Comparison of ENCODE assay signal across 8 cellular contexts in genomic region chr10:11043039-11043438, GRCh38. TPM values are rescaled to one million over a fixed set of nuclear protein-coding genes. Genes with fewer than 3 reads are reported as not detected.
"Had no signal": no experiment of that assay in that cellular context is flagged by ENCODE, and none has a peak within 500 bp of the region (broad histone marks: within the 10 kb centered on the region; RNA-seq: fewer than 3 reads in every experiment).

No MANE protein-coding gene starts in this region.

- H2AFZ ChIP-seq: GM23248 had no signal

- H3K9me3 ChIP-seq: HAP-1 had no signal

- H3K9me3 Mint-ChIP-seq: HFFc6 had no signal

- DNase-seq: GOT3, H7, HFFc6 had no signal

- H3K9ac ChIP-seq: GM23248 had no signal

- H3K27ac ChIP-seq: GM23248 had no signal

- H3K4me3 ChIP-seq: GM23248, HAP-1, K562 had no signal

- H3K4me3 Mint-ChIP-seq: HFFc6 had no signal

- H3K36me3 ChIP-seq: HAP-1 had no signal

- FAIRE-seq: HTR-8/SVneo, K562 had no signal

- H3K27ac Mint-ChIP-seq: HFFc6 had no signal

RNA-seq across cellular contexts. Expression of gene CELF2, which starts 25.4 kb away (rescaled TPM):
- total RNA-seq: HT-29 had no signal
